ENCODE assay signal across 14 cellular contexts in genomic region chr2:136126021-136126420, GRCh38. TPM values are rescaled to one million over a fixed set of nuclear protein-coding genes. Genes with fewer than 3 reads are reported as not detected.
DNase-seq lines count a peak whose midpoint lies in the region; ATAC-seq, FAIRE-seq and TF ChIP-seq lines count a peak whose summit lies in the region.
"Had no signal": no experiment of that assay in that cellular context is flagged by ENCODE, and none has a peak within 500 bp of the region (broad histone marks: within the 10 kb centered on the region; RNA-seq: fewer than 3 reads in every experiment).

No MANE protein-coding gene starts in this region.

- 3% methylated on average over 12 of the region's 12 CpGs for WGBS in HepG2 (ENCODE audit: low lambda C conversion rate)
- WGBS in right lobe of liver (ENCODE audit: insufficient coverage, low coverage, low lambda C conversion rate, missing lambda C conversion rate), result 26% methylated on average over 11 of the region's 12 CpGs
- WGBS in endodermal cell (ENCODE audit: insufficient coverage in 1 of 2, insufficient read length in 1 of 2), 2 experiments, result 21 to 75% methylated on average over 7 to 12 of the region's 12 CpGs
- 65 to 73% methylated on average over 12 of the region's 12 CpGs for WGBS in thyroid gland, 2 donors

- H3K4me1 ChIP-seq in HepG2 (ENCODE audit: insufficient read depth, low read length) (no peaks in the 10 kb centered on the region; the same call in 1 of the 2 replicates), right lobe of liver (no peaks in the 10 kb centered on the region), endodermal cell (ENCODE audit: control insufficient read depth, insufficient read depth, low read length) (peaks cover 33% of the 10 kb centered on the region), thyroid gland (peaks cover 7 to 10% of the 10 kb centered on the region in 2 donors)
- H3K4me1 ChIP-seq: foreskin keratinocyte had no signal

- H3K36me3 Mint-ChIP-seq in endodermal cell (ENCODE audit: low read depth), result no peaks in the 10 kb centered on the region

- H3K79me2 ChIP-seq in HepG2 (ENCODE audit: insufficient read depth, low read length), result no peaks in the 10 kb centered on the region

- H3K4me2 ChIP-seq in HepG2 (ENCODE audit: low read depth, low read length), result peak overlapping the region; percentile 19; the same call in 1 of the 2 replicates

- CTCF ChIA-PET in HepG2 (lab: Yijun Ruan, JAX; ENCODE audit: low intra/inter-chr PET ratio, low total read pairs), result no interaction called here

- H4K20me1 ChIP-seq in HepG2 (ENCODE audit: insufficient read depth, low read length), result no peaks in the 10 kb centered on the region

- H3K4me3 ChIP-seq in HepG2 (replicated peaks in 1 of 3; ENCODE audit: insufficient read depth in 1 of 3, low read depth in 2 of 3, low read length in 3 of 3), result no peak overlapping the region
- no peak overlapping the region for H3K4me3 ChIP-seq in right lobe of liver
- peak overlapping the region; percentile 62 for H3K4me3 ChIP-seq in endodermal cell (ENCODE audit: low read length)
- H3K4me3 ChIP-seq in thyroid gland (replicated peaks in 1 of 3), result no peak overlapping the region
- H3K4me3 ChIP-seq: cardiac muscle cell had no signal

- H2AFZ ChIP-seq in HepG2 (ENCODE audit: low read length), result no peak overlapping the region

- BruUV-seq in HepG2 (replicated peaks; lab: Mats Ljungman, UMichigan), result no TSS peak

- no peak for FAIRE-seq in HepG2 (lab: Jason Lieb, UNC)
- FAIRE-seq: endometrium, HTR-8/SVneo had no signal

- intact Hi-C loops in HepG2 (cut with micrococcal nuclease; ENCODE audit: unreplicated experiment) (no loop called here), right lobe of liver (cut with DNase I) (no loop called here), thyroid gland (cut with DNase I) (no loop called here)

- H3K9ac ChIP-seq in HepG2 (ENCODE audit: insufficient read depth, low read depth, low read length) (no peak overlapping the region), endodermal cell (ENCODE audit: extremely low read depth, low read length, poor library complexity, severe bottlenecking) (peak overlapping the region; percentile 74)

- TF ChIP-seq EP300 in HepG2 (IDR thresholded peaks at IDR 0.05; ENCODE audit: low read depth in 2 of 2, low read length in 2 of 2) (no peak), HepG2 (CRISPR knock-in tag; IDR thresholded peaks at IDR 0.05; ENCODE audit: borderline replicate concordance) (no peak)

- no peaks in the 10 kb centered on the region for H3K36me3 ChIP-seq in HepG2 (replicated peaks in 1 of 2; ENCODE audit: control insufficient read depth in 1 of 2, insufficient read depth in 2 of 2, low read length in 2 of 2)
- H3K36me3 ChIP-seq in right lobe of liver, result no peaks in the 10 kb centered on the region
- H3K36me3 ChIP-seq in endodermal cell (ENCODE audit: control insufficient read depth, insufficient read depth, low read length), result no peaks in the 10 kb centered on the region
- H3K36me3 ChIP-seq in thyroid gland, result no peaks in the 10 kb centered on the region
- H3K36me3 ChIP-seq: cardiac muscle cell had no signal

- peaks cover 0 to 27% of the 10 kb centered on the region in 2 experiments; a peak in 2 of 5 replicates for H3K27me3 ChIP-seq in HepG2 (ENCODE audit: control insufficient read depth in 1 of 2, insufficient read depth in 2 of 2, low read length in 2 of 2)
- peaks cover 0 to 4% of the 10 kb centered on the region in 2 donors for H3K27me3 ChIP-seq in right lobe of liver
- H3K27me3 ChIP-seq in endodermal cell (ENCODE audit: control insufficient read depth, insufficient read depth, low read length, poor library complexity, severe bottlenecking), result no peaks in the 10 kb centered on the region
- H3K27me3 ChIP-seq in thyroid gland, result no peaks in the 10 kb centered on the region
- H3K27me3 ChIP-seq: cardiac muscle cell had no signal

- TF ChIP-seq RAD21 in HepG2 (CRISPR knock-in tag; IDR thresholded peaks at IDR 0.05), result no peak

- no peaks in the 10 kb centered on the region for H3K9me3 Mint-ChIP-seq in endodermal cell

- TF ChIP-seq POLR2A in HepG2 (IDR thresholded peaks at IDR 0.05; ENCODE audit: insufficient read depth in 1 of 2, low read depth in 2 of 2, low read length in 2 of 2) (no peak), right lobe of liver (IDR thresholded peaks at IDR 0.05) (no peak), thyroid gland (IDR thresholded peaks at IDR 0.05) (no peak)

- POLR2A ChIA-PET in HepG2 (lab: Yijun Ruan, JAX), result no interaction called here

- ATAC-seq in HepG2, result peak; percentile 40; the same call in 2 of the 3 replicates
- no peak for ATAC-seq in right lobe of liver
- no peak for ATAC-seq in HG03520 (IDR thresholded peaks at IDR 0.05; ENCODE audit: unreplicated experiment)
- no peak for ATAC-seq in HG03457 (IDR thresholded peaks at IDR 0.05; ENCODE audit: unreplicated experiment)
- ATAC-seq: foreskin keratinocyte had no signal

- TF ChIP-seq CTCF in HepG2 (CRISPR knock-in tag; IDR thresholded peaks at IDR 0.05), result no peak
- TF ChIP-seq CTCF in right lobe of liver (IDR thresholded peaks at IDR 0.05), result no peak
- TF ChIP-seq CTCF in endodermal cell (conservative IDR thresholded peaks at IDR 0.05), result no peak
- no peak for TF ChIP-seq CTCF in thyroid gland (IDR thresholded peaks at IDR 0.05)

- H3K9me3 ChIP-seq in HepG2 (ENCODE audit: low read length) (no peaks in the 10 kb centered on the region), right lobe of liver (no peaks in the 10 kb centered on the region), endodermal cell (ENCODE audit: control insufficient read depth, low read length) (no peaks in the 10 kb centered on the region), thyroid gland (no peaks in the 10 kb centered on the region)

- peaks cover 91% of the 10 kb centered on the region for H3K4me1 Mint-ChIP-seq in endodermal cell

- DNase-seq in HepG2 (ENCODE audit: low spot score) (peak; percentile 5), right lobe of liver (no peak), NCI-H69 (lab: John Stamatoyannopoulos, UW) (peak; percentile 39), endodermal cell (peak; percentile 79), HPDE6-E6E7 (ENCODE audit: extremely low spot score) (no peak), thyroid gland (no peak)
- DNase-seq: foreskin keratinocyte; NK-92 treated with Interleukin-12 subunit alpha and Interleukin-12 subunit beta, amount 100 ng/mL, for 24 hours had no signal

- no peaks in the 10 kb centered on the region for H3K27me3 Mint-ChIP-seq in endodermal cell (ENCODE audit: insufficient read depth)

- H3K27ac ChIP-seq in HepG2 (ENCODE audit: extremely low read length, insufficient read depth, low read length) (no peak overlapping the region), right lobe of liver (no peak overlapping the region), endodermal cell (ENCODE audit: low read depth, low read length) (peak overlapping the region; percentile 74), thyroid gland (no peak overlapping the region)
- H3K27ac ChIP-seq: cardiac muscle cell, foreskin keratinocyte had no signal

- H3K27ac Mint-ChIP-seq in endodermal cell, result peak overlapping the region; percentile 89

- in situ Hi-C loops in HepG2 (cut with HindIII; ENCODE audit: extremely low pct_ligation_motif_present, low pct_unique_long_range_greater_than_20kb), result no loop called here

- peak overlapping the region; percentile 31 for H3K4me3 Mint-ChIP-seq in endodermal cell

RNA-seq across cellular contexts. Expression of gene CXCR4, which starts 8.1 kb away (rescaled TPM):
- total RNA-seq in HepG2 (2016; rRNA removed; fragmentation: Illumina TruSeq; extraction: Trizol) (0.29 and 0.55 TPM in 2 replicates), right lobe of liver (10 to 100 TPM in 2 of 6 experiments, 1 to 10 TPM in 4; 1.8 to 12.6 (median 6.9) TPM), endodermal cell (100 to 1,000 TPM; 287 to 454 TPM), thyroid gland (10 to 100 TPM in 3 of 4 donors, 1 to 10 TPM in 1; 7.1 to 17.5 (median 13.5) TPM)
- 0.18 TPM in 1 of 2 replicates, not detected in the other for total RNA-seq in HepG2 (2016; cell fraction: cytosol; rRNA removed; fragmentation: Illumina TruSeq; extraction: Trizol; ENCODE audit: low read depth)
- 0.13 and 0.50 TPM in 2 replicates for total RNA-seq in HepG2 (2016; cell fraction: insoluble cytoplasmic fraction; rRNA removed; fragmentation: Illumina TruSeq; extraction: Trizol)
- 0.31 and 0.43 TPM in 2 replicates for total RNA-seq in HepG2 (2016; cell fraction: membrane; rRNA removed; fragmentation: Illumina TruSeq; extraction: Trizol)
- total RNA-seq in HepG2 (2016; cell fraction: nucleus; rRNA removed; fragmentation: Illumina TruSeq; extraction: Trizol), result 0.34 and 0.37 TPM in 2 replicates
- 0.34 and 0.69 TPM in 2 replicates for polyA plus RNA-seq in HepG2 (2011; rRNA removed)
- 0.49 and 0.50 TPM in 2 replicates for polyA plus RNA-seq in HepG2 (2011; cell fraction: cytosol; rRNA removed)
- polyA plus RNA-seq in HepG2 (2011; cell fraction: nucleus; rRNA removed), result 0.32 and 0.36 TPM in 2 replicates
- polyA plus RNA-seq in HepG2 (2012), result 0.12 and 0.47 TPM in 2 replicates
- polyA plus RNA-seq in HepG2 (2016; cell fraction: cytosol; fragmentation: Illumina TruSeq; extraction: Trizol; ENCODE audit: low read depth), result 0.08 TPM in 1 of 2 replicates, not detected in the other
- 0.19 and 0.26 TPM in 2 replicates for polyA plus RNA-seq in HepG2 (2016; cell fraction: insoluble cytoplasmic fraction; fragmentation: Illumina TruSeq; extraction: Trizol; ENCODE audit: low read depth)
- polyA plus RNA-seq in HepG2 (2016; cell fraction: membrane; fragmentation: Illumina TruSeq; extraction: Trizol; ENCODE audit: low read depth), result not detected in 2 replicates
- polyA plus RNA-seq in HepG2 (2016; cell fraction: nucleus; fragmentation: Illumina TruSeq; extraction: Trizol; ENCODE audit: insufficient read depth, low read depth), result 0.74 and 1.00 TPM in 2 replicates
- 1.2 and 180 TPM in 2 replicates for polyA minus RNA-seq in HepG2 (2011; rRNA and poly(A)+ RNA removed; ENCODE audit: low replicate concordance)
- polyA minus RNA-seq in HepG2 (2011; cell fraction: cytosol; rRNA and poly(A)+ RNA removed), result not detected in 2 replicates
- 0.39 TPM in 1 of 2 replicates, not detected in the other for polyA minus RNA-seq in HepG2 (2011; cell fraction: nucleus; rRNA and poly(A)+ RNA removed)
- 303 TPM for polyA plus RNA-seq in endodermal cell (2013, experiment 1 of 2)
- 293 TPM for polyA plus RNA-seq in endodermal cell (2013, experiment 2 of 2)
- total RNA-seq: foreskin keratinocyte, osteocyte had no signal
- polyA plus RNA-seq: foreskin keratinocyte had no signal

Comparison
In these comparisons a context has a peak if more than half of its experiments do, and no peak if none do; other contexts are left out.
1. DNase-seq: peak in HepG2 (single experiment), NCI-H69 (single experiment) and endodermal cell (single experiment); none in right lobe of liver (0 of 3), HPDE6-E6E7 (single experiment) and thyroid gland (0 of 2).
2. RNA of gene CXCR4, which starts 8.1 kb away (total RNA-seq): 287 to 454 TPM in endodermal cell; 7.1 to 17.5 TPM in thyroid gland, 1.8 to 12.6 TPM in right lobe of liver and 0.13 to 0.55 TPM in HepG2; every median in the first group is over 10 times any median in the second.